12 cellular contexts compared by ENCODE assay signal in the genomic region with DNA sequence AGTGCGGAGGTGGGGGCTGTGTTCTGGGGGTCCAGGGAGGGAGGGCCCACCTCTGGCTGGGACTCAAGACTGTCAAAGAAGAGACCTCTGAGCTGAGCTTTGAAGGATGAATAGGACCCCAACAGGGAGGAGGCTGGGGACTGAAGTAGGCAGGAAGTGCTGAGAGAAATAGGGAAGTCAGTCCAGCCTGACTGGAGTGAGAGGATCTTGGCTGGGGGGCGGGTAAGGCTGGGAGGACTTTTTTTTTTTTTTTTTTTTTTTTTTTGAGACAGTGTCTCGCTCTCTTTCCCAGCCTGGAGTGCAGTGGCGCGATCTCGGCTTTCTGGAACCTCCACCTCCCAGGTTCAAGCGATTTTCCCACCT. TPM values are rescaled to one million over a fixed set of nuclear protein-coding genes. Genes with fewer than 3 reads are reported as not detected.
DNase-seq lines count a peak whose midpoint lies in the region; ATAC-seq, FAIRE-seq and TF ChIP-seq lines count a peak whose summit lies in the region.
"Had no signal": no experiment of that assay in that cellular context is flagged by ENCODE, and none has a peak within 500 bp of the region (broad histone marks: within the 10 kb centered on the region; RNA-seq: fewer than 3 reads in every experiment).

No MANE protein-coding gene starts in this region.

- no TSS peak for BruUV-seq in GM12878 (replicated peaks; lab: Mats Ljungman, UMichigan)

- no peaks in the 10 kb centered on the region for H3K79me2 ChIP-seq in GM12878 (ENCODE audit: control insufficient read depth, insufficient read depth, low read length)

- no peaks in the 10 kb centered on the region for H3K36me3 ChIP-seq in GM12878 (ENCODE audit: control insufficient read depth in 2 of 2, insufficient read depth in 2 of 2, low read length in 1 of 2)
- H3K36me3 ChIP-seq in tibial artery: no peaks in the 10 kb centered on the region

- SMC1A ChIA-PET in GM12878 (lab: Charles Lee; ENCODE audit: uncharacterized antibody, unreplicated experiment): interaction anchor here (1.0 kb wide), 1 partner anchor 8 kb away, joined by 4 read pairs; a partner anchor contains a TSS

- no peaks in the 10 kb centered on the region for H3K4me1 Mint-ChIP-seq in activated CD8-positive, alpha-beta memory T cell treated with anti-CD3 and anti-CD28 coated beads, Interleukin-2, amount 10 ng/mL, durations not matched to agents 7 days and 5 days
- H3K4me1 Mint-ChIP-seq in memory B cell: peaks cover 5% of the 10 kb centered on the region

- TF ChIP-seq RAD21 in GM12878 (IDR thresholded peaks at IDR 0.05; ENCODE audit: insufficient read depth, low read depth, low read length): no peak

- no peak for TF ChIP-seq POLR2A in GM12878 (IDR thresholded peaks at IDR 0.05; ENCODE audit: low read depth, low read length)

- H3K27ac Mint-ChIP-seq in activated CD8-positive, alpha-beta memory T cell treated with anti-CD3 and anti-CD28 coated beads, Interleukin-2, amount 10 ng/mL, durations not matched to agents 7 days and 5 days: no peak overlapping the region
- H3K27ac Mint-ChIP-seq in memory B cell: peak overlapping the region; percentile 45
- H3K27ac Mint-ChIP-seq: activated naive CD8-positive, alpha-beta T cell treated with anti-CD3 and anti-CD28 coated beads, Interleukin-2, amount 10 ng/mL, durations not matched to agents 7 days and 5 days had no signal

- peak overlapping the region; percentile 39; the same call in 1 of the 2 replicates for H2AFZ ChIP-seq in GM12878 (ENCODE audit: control insufficient read depth, low read depth, low read length)

- DNase-seq in activated CD8-positive, alpha-beta memory T cell treated with anti-CD3 and anti-CD28 coated beads, Interleukin-2, amount 10 ng/mL, durations not matched to agents 7 days and 5 days: no peak
- no peak for DNase-seq in activated CD8-positive, alpha-beta memory T cell treated with anti-CD3 and anti-CD28 coated beads, Interleukin-2, amount 50 U/mL, for 48 hours
- no peak for DNase-seq in GM12878 (ENCODE audit: low read depth, low spot score)
- no peak for DNase-seq in memory B cell (ENCODE audit: low spot score in 2 of 2)
- peak in 1 of 2 donors; percentile 54 for DNase-seq in tibial artery
- DNase-seq in nucleus accumbens (lab: John Stamatoyannopoulos, UW): no peak
- no peak for DNase-seq in NCI-H446 treated with DMSO at 0.1 percent for 48 hours (lab: John Stamatoyannopoulos, UW)
- DNase-seq: activated naive CD8-positive, alpha-beta T cell treated with anti-CD3 and anti-CD28 coated beads, Interleukin-2, amount 10 ng/mL, durations not matched to agents 7 days and 5 days; NCI-H1105 treated with DMSO at 0.1 percent for 48 hours had no signal

- no peaks in the 10 kb centered on the region for H3K36me3 Mint-ChIP-seq in activated CD8-positive, alpha-beta memory T cell treated with anti-CD3 and anti-CD28 coated beads, Interleukin-2, amount 10 ng/mL, durations not matched to agents 7 days and 5 days
- no peaks in the 10 kb centered on the region for H3K36me3 Mint-ChIP-seq in memory B cell
- H3K36me3 Mint-ChIP-seq: activated naive CD8-positive, alpha-beta T cell treated with anti-CD3 and anti-CD28 coated beads, Interleukin-2, amount 10 ng/mL, durations not matched to agents 7 days and 5 days had no signal

- POLR2A ChIA-PET in GM12878 (lab: Charles Lee): no interaction called here

- H3K4me1 ChIP-seq in GM12878 (ENCODE audit: control insufficient read depth, insufficient read depth, low read length): no peaks in the 10 kb centered on the region
- H3K4me1 ChIP-seq in tibial artery: peaks cover 0 to 6% (median 5%) of the 10 kb centered on the region in 4 donors

- no peak overlapping the region for H3K4me3 ChIP-seq in GM12878
- H3K4me3 ChIP-seq in tibial artery: peak overlapping the region; percentile 14 to 42

- CTCF ChIA-PET in activated CD8-positive, alpha-beta memory T cell treated with anti-CD3 and anti-CD28 coated beads, Interleukin-2, amount 10 ng/mL, durations not matched to agents 7 days and 5 days (lab: Charles Lee): interaction anchor here (0.5 to 3.8 kb wide), 3 partner anchors 23 to 178 kb away, joined by 4 to 18 read pairs (median 4); no protein-coding TSS in a partner anchor
- CTCF ChIA-PET in GM12878 (lab: Yijun Ruan, JAX): interaction anchor here (0.8 to 2.1 kb wide), 2 partner anchors 66 to 77 kb away, joined by 3 to 7 read pairs; no protein-coding TSS in a partner anchor

- H3K27ac ChIP-seq in GM12878 (ENCODE audit: control insufficient read depth, insufficient read depth): no peak overlapping the region
- no peak overlapping the region for H3K27ac ChIP-seq in tibial artery

- RAD21 ChIA-PET in GM12878 (lab: Charles Lee; ENCODE audit: unreplicated experiment): no interaction called here

- no peak for FAIRE-seq in GM12878 (lab: Jason Lieb, UNC)
- FAIRE-seq: A204.1 had no signal

- H3K27me3 ChIP-seq in GM12878 (replicated peaks in 1 of 2; ENCODE audit: control insufficient read depth in 2 of 2, insufficient read depth in 2 of 2, low read length in 1 of 2): no peaks in the 10 kb centered on the region
- H3K27me3 ChIP-seq in tibial artery: peaks cover 0 to 32% of the 10 kb centered on the region in 2 donors

- H4K20me1 ChIP-seq in GM12878 (ENCODE audit: control insufficient read depth, insufficient read depth): no peaks in the 10 kb centered on the region

- H3K4me3 Mint-ChIP-seq in activated CD8-positive, alpha-beta memory T cell treated with anti-CD3 and anti-CD28 coated beads, Interleukin-2, amount 10 ng/mL, durations not matched to agents 7 days and 5 days: peak overlapping the region; percentile 28
- H3K4me3 Mint-ChIP-seq in memory B cell: peak overlapping the region; percentile 74
- H3K4me3 Mint-ChIP-seq: activated naive CD8-positive, alpha-beta T cell treated with anti-CD3 and anti-CD28 coated beads, Interleukin-2, amount 10 ng/mL, durations not matched to agents 7 days and 5 days had no signal

- TF ChIP-seq EP300 in GM12878 (IDR thresholded peaks at IDR 0.05; ENCODE audit: borderline replicate concordance in 1 of 2, control insufficient read depth in 1 of 2, low read depth in 2 of 2, low read length in 2 of 2): no peak

- intact Hi-C loops in GM12878 (cut with micrococcal nuclease; ENCODE audit: unreplicated experiment) (no loop called here), tibial artery (cut with DNase I; ENCODE audit: low total_unique reads) (no loop called here)

- no peak for ATAC-seq in activated CD8-positive, alpha-beta memory T cell treated with anti-CD3 and anti-CD28 coated beads, Interleukin-2, amount 10 ng/mL, durations not matched to agents 7 days and 5 days
- ATAC-seq in GM12878 (no peak), memory B cell (ENCODE audit: low read depth) (peak; percentile 68), HG02973 (IDR thresholded peaks at IDR 0.05; ENCODE audit: unreplicated experiment) (no peak)
- ATAC-seq: activated CD4-positive, CD25-positive, alpha-beta regulatory T cell treated with anti-CD3 and anti-CD28 coated beads, Interleukin-2, amount 50 U/mL, for 24 hours had no signal

- H3K9me3 ChIP-seq in GM12878 (replicated peaks; ENCODE audit: control insufficient read depth, insufficient read depth, low read length): no peaks in the 10 kb centered on the region
- H3K9me3 ChIP-seq in tibial artery: no peaks in the 10 kb centered on the region

- peaks cover 29% of the 10 kb centered on the region for H3K27me3 Mint-ChIP-seq in activated CD8-positive, alpha-beta memory T cell treated with anti-CD3 and anti-CD28 coated beads, Interleukin-2, amount 10 ng/mL, durations not matched to agents 7 days and 5 days
- H3K27me3 Mint-ChIP-seq in memory B cell: peaks cover 8% of the 10 kb centered on the region

- H3K9me3 Mint-ChIP-seq in activated CD8-positive, alpha-beta memory T cell treated with anti-CD3 and anti-CD28 coated beads, Interleukin-2, amount 10 ng/mL, durations not matched to agents 7 days and 5 days (ENCODE audit: low read depth): no peaks in the 10 kb centered on the region
- H3K9me3 Mint-ChIP-seq in memory B cell: no peaks in the 10 kb centered on the region
- H3K9me3 Mint-ChIP-seq: activated naive CD8-positive, alpha-beta T cell treated with anti-CD3 and anti-CD28 coated beads, Interleukin-2, amount 10 ng/mL, durations not matched to agents 7 days and 5 days had no signal

- no peak overlapping the region for H3K9ac ChIP-seq in GM12878 (ENCODE audit: control insufficient read depth, insufficient read depth, low read length)

- no peak overlapping the region for H3K4me2 ChIP-seq in GM12878 (ENCODE audit: control insufficient read depth, insufficient read depth)

- WGBS in GM12878 (ENCODE audit: insufficient coverage, insufficient replicate concordance, low lambda C conversion rate, missing lambda C conversion rate): 79% methylated on average over 2 of the region's 7 CpGs

- TF ChIP-seq CTCF in GM12878 (IDR thresholded peaks at IDR 0.05 in 2 of 3, conservative IDR thresholded peaks at IDR 0.05 in 1 of 3; ENCODE audit: control insufficient read depth in 2 of 3, extremely low read depth in 1 of 3, insufficient read depth in 1 of 3, low read depth in 3 of 3, low read length in 3 of 3) (no peak), tibial artery (IDR thresholded peaks at IDR 0.05) (no peak)

- in situ Hi-C loops in GM12878 (cut with MboI): no loop called here

RNA-seq across cellular contexts. Expression of a gene that starts 8.0 kb away (rescaled TPM):
- total RNA-seq in activated CD8-positive, alpha-beta memory T cell treated with anti-CD3 and anti-CD28 coated beads, Interleukin-2, amount 10 ng/mL, durations not matched to agents 7 days and 5 days: 100 to 1,000 TPM; 180 to 198 TPM
- 34.4 and 36.1 TPM in 2 replicates for total RNA-seq in GM12878 (2013; cell fraction: nucleolus; rRNA removed)
- total RNA-seq in GM12878 (2014; rRNA removed): 68.3 and 76.5 TPM in 2 replicates
- total RNA-seq in GM12878 (2014; rRNA removed; fragmentation: Illumina TruSeq; extraction: Trizol): 74.2 and 75.9 TPM in 2 replicates
- 87.9 and 95.5 TPM in 2 replicates for total RNA-seq in GM12878 (2021)
- 35.7 TPM for polyA plus RNA-seq in GM12878 (2011; ENCODE audit: low read depth)
- 86.0 and 113 TPM in 2 replicates for polyA plus RNA-seq in GM12878 (2011; rRNA removed)
- 63.5 and 77.2 TPM in 2 replicates for polyA plus RNA-seq in GM12878 (2011; cell fraction: cytosol; rRNA removed)
- 56.9 and 65.6 TPM in 2 replicates for polyA plus RNA-seq in GM12878 (2011; cell fraction: nucleus; rRNA removed)
- 39.2 and 48.7 TPM in 2 replicates for polyA plus RNA-seq in GM12878 (2012)
- 82.0 and 93.1 TPM in 2 replicates for polyA plus RNA-seq in GM12878 (2014; fragmentation: Illumina TruSeq; extraction: Trizol)
- 10 to 100 TPM; 32.4 to 40.7 TPM for polyA plus RNA-seq in GM12878 (2014; fragmentation: Nextera tagmentation; extraction: Ambion mirVana)
- polyA plus RNA-seq in GM12878 (2014; rRNA removed): 47.3 and 59.2 TPM in 2 replicates
- 10 to 100 TPM; 78.2 TPM for polyA plus RNA-seq in GM12878 (2016; fragmentation: Nextera tagmentation; extraction: Ambion mirVana)
- polyA minus RNA-seq in GM12878 (2011; rRNA and poly(A)+ RNA removed): 116 and 120 TPM in 2 replicates
- 34.5 and 45.3 TPM in 2 replicates for polyA minus RNA-seq in GM12878 (2011; cell fraction: cytosol; rRNA and poly(A)+ RNA removed)
- polyA minus RNA-seq in GM12878 (2011; cell fraction: nucleus; rRNA and poly(A)+ RNA removed): 26.7 and 32.1 TPM in 2 replicates

RNA-seq across cellular contexts. Expression of a gene that starts 24.1 kb away (rescaled TPM):
- 10 to 100 TPM; 19.0 to 28.3 TPM for total RNA-seq in activated CD8-positive, alpha-beta memory T cell treated with anti-CD3 and anti-CD28 coated beads, Interleukin-2, amount 10 ng/mL, durations not matched to agents 7 days and 5 days
- 0.27 and 2.0 TPM in 2 replicates for total RNA-seq in GM12878 (2013; cell fraction: nucleolus; rRNA removed)
- total RNA-seq in GM12878 (2014; rRNA removed): 0.05 and 0.28 TPM in 2 replicates
- total RNA-seq in GM12878 (2014; rRNA removed; fragmentation: Illumina TruSeq; extraction: Trizol): not detected in 2 replicates
- total RNA-seq in GM12878 (2021): 0.13 and 0.26 TPM in 2 replicates
- polyA plus RNA-seq in GM12878 (2011; ENCODE audit: low read depth): 0.22 TPM
- polyA plus RNA-seq in GM12878 (2011; rRNA removed): 0.14 and 0.27 TPM in 2 replicates
- polyA plus RNA-seq in GM12878 (2011; cell fraction: cytosol; rRNA removed): 0.18 and 0.22 TPM in 2 replicates
- polyA plus RNA-seq in GM12878 (2011; cell fraction: nucleus; rRNA removed): 0.50 and 1.1 TPM in 2 replicates
- 0.42 and 0.83 TPM in 2 replicates for polyA plus RNA-seq in GM12878 (2012)
- polyA plus RNA-seq in GM12878 (2014; fragmentation: Illumina TruSeq; extraction: Trizol): 0.08 and 0.09 TPM in 2 replicates
- polyA plus RNA-seq in GM12878 (2014; fragmentation: Nextera tagmentation; extraction: Ambion mirVana): under 1 TPM in 1 of 2 experiments, not detected in 1; 0.02 TPM
- 0.01 and 0.15 TPM in 2 replicates for polyA plus RNA-seq in GM12878 (2014; rRNA removed)
- not detected for polyA plus RNA-seq in GM12878 (2016; fragmentation: Nextera tagmentation; extraction: Ambion mirVana)
- 0.05 and 0.22 TPM in 2 replicates for polyA minus RNA-seq in GM12878 (2011; rRNA and poly(A)+ RNA removed)
- 0.42 TPM in 1 of 2 replicates, not detected in the other for polyA minus RNA-seq in GM12878 (2011; cell fraction: cytosol; rRNA and poly(A)+ RNA removed)
- polyA minus RNA-seq in GM12878 (2011; cell fraction: nucleus; rRNA and poly(A)+ RNA removed): 0.36 TPM in 1 of 2 replicates, not detected in the other

RNA-seq across cellular contexts. Expression of a gene that starts 51.8 kb away (rescaled TPM):
- total RNA-seq in activated CD8-positive, alpha-beta memory T cell treated with anti-CD3 and anti-CD28 coated beads, Interleukin-2, amount 10 ng/mL, durations not matched to agents 7 days and 5 days: 10 to 100 TPM; 62.0 to 80.8 TPM
- total RNA-seq in GM12878 (2013; cell fraction: nucleolus; rRNA removed): 61.2 and 62.7 TPM in 2 replicates
- total RNA-seq in GM12878 (2014; rRNA removed) (83.2 and 90.4 TPM in 2 replicates), GM12878 (2014; rRNA removed; fragmentation: Illumina TruSeq; extraction: Trizol) (46.6 and 51.7 TPM in 2 replicates), GM12878 (2021) (78.7 and 90.1 TPM in 2 replicates)
- polyA plus RNA-seq in GM12878 (2011; ENCODE audit: low read depth): 36.1 TPM
- polyA plus RNA-seq in GM12878 (2011; rRNA removed) (38.7 and 67.2 TPM in 2 replicates), GM12878 (2014; fragmentation: Illumina TruSeq; extraction: Trizol) (92.4 and 96.2 TPM in 2 replicates), GM12878 (2014; fragmentation: Nextera tagmentation; extraction: Ambion mirVana) (1 to 10 TPM; 1.4 to 2.9 TPM), GM12878 (2014; rRNA removed) (66.1 and 97.4 TPM in 2 replicates), GM12878 (2016; fragmentation: Nextera tagmentation; extraction: Ambion mirVana) (10 to 100 TPM; 12.6 to 13.4 TPM)
- polyA plus RNA-seq in GM12878 (2011; cell fraction: cytosol; rRNA removed): 62.2 and 64.3 TPM in 2 replicates
- 90.5 and 98.2 TPM in 2 replicates for polyA plus RNA-seq in GM12878 (2011; cell fraction: nucleus; rRNA removed)
- 38.5 and 44.3 TPM in 2 replicates for polyA plus RNA-seq in GM12878 (2012)
- 62.7 and 66.1 TPM in 2 replicates for polyA minus RNA-seq in GM12878 (2011; rRNA and poly(A)+ RNA removed)
- polyA minus RNA-seq in GM12878 (2011; cell fraction: cytosol; rRNA and poly(A)+ RNA removed): 36.5 and 40.9 TPM in 2 replicates
- polyA minus RNA-seq in GM12878 (2011; cell fraction: nucleus; rRNA and poly(A)+ RNA removed): 26.4 and 43.6 TPM in 2 replicates

Comparison
In these comparisons a context has a peak if more than half of its experiments do, and no peak if none do; other contexts are left out.
1. RNA of a gene that starts 24.1 kb away (total RNA-seq): 19.0 to 28.3 TPM in activated CD8-positive, alpha-beta memory T cell treated with anti-CD3 and anti-CD28 coated beads, Interleukin-2, amount 10 ng/mL, durations not matched to agents 7 days and 5 days; 0.05 to 2.0 TPM in GM12878; every median in the first group is over 4 times any median in the second.